1 cellular context compared by ENCODE assay signal in genomic region chr7:73799282-73800141, GRCh38.
TF ChIP-seq lines count a peak whose summit lies in the region.

No MANE protein-coding gene starts in this region.

TF ChIP-seq in HepG2, 621 proteins besides CTCF, POLR2A, EP300 and RAD21:
- TF ChIP-seq SOX5 (CRISPR knock-in tag; IDR thresholded peaks at IDR 0.05; ENCODE audit: borderline replicate concordance) (peak; percentile 65; the same call in 1 of the 2 replicates), ATF6 (CRISPR knock-in tag; conservative IDR thresholded peaks at IDR 0.05) (no peak), TCF7 (IDR thresholded peaks at IDR 0.05; ENCODE audit: low read depth) (peak; percentile 48), ZKSCAN1 (IDR thresholded peaks at IDR 0.05; ENCODE audit: low read length) (no peak), ARID5B (CRISPR knock-in tag; IDR thresholded peaks at IDR 0.05) (0 out of 2 replicates have a peak, but pooled peaks have one; percentile 13), ETV5 (CRISPR knock-in tag; IDR thresholded peaks at IDR 0.05; ENCODE audit: borderline replicate concordance) (peak; percentile 72; the same call in 1 of the 2 replicates), ZBTB7B (CRISPR knock-in tag; IDR thresholded peaks at IDR 0.05) (no peak), ELF3 (CRISPR knock-in tag; IDR thresholded peaks at IDR 0.05) (peak; percentile 61; the same call in 1 of the 2 replicates), SOX13 (IDR thresholded peaks at IDR 0.05) (no peak), SOX13 (CRISPR knock-in tag; conservative IDR thresholded peaks at IDR 0.05 in 1 of 2, IDR thresholded peaks at IDR 0.05 in 1 of 2) (peak in 1 of 2 experiments; percentile 37; a peak in 1 of 4 replicates), FOXP1 (IDR thresholded peaks at IDR 0.05) (no peak), FOXP1 (CRISPR knock-in tag; IDR thresholded peaks at IDR 0.05) (0 out of 2 replicates have a peak, but pooled peaks have one; percentile 12), HOXA7 (CRISPR knock-in tag; IDR thresholded peaks at IDR 0.05) (no peak), CENPBD1 (CRISPR knock-in tag; IDR thresholded peaks at IDR 0.05; ENCODE audit: borderline replicate concordance, low read depth) (no peak), ZNF770 (CRISPR knock-in tag; IDR thresholded peaks at IDR 0.05) (peak; percentile 82), FOSL2 (CRISPR knock-in tag; IDR thresholded peaks at IDR 0.05) (peak; percentile 79), CREBL2 (CRISPR knock-in tag; IDR thresholded peaks at IDR 0.05; ENCODE audit: borderline replicate concordance) (no peak)
